9 cellular contexts compared by ENCODE assay signal in genomic region chr13:45339867-45340266, GRCh38. TPM values are rescaled to one million over a fixed set of nuclear protein-coding genes. Genes with fewer than 3 reads are reported as not detected.
DNase-seq lines count a peak whose midpoint lies in the region; ATAC-seq, FAIRE-seq and TF ChIP-seq lines count a peak whose summit lies in the region.
"Had no signal": no experiment of that assay in that cellular context is flagged by ENCODE, and none has a peak within 500 bp of the region (broad histone marks: within the 10 kb centered on the region; RNA-seq: fewer than 3 reads in every experiment).

No MANE protein-coding gene starts in this region.

- peak overlapping the region; percentile 100 for H3K27ac Mint-ChIP-seq in activated CD8-positive, alpha-beta T cell treated with anti-CD3 and anti-CD28 coated beads for 36 hours

- peak; percentile 16 for FAIRE-seq in GM12891 (lab: Jason Lieb, UNC)
- FAIRE-seq: islet of Langerhans had no signal

- no peaks in the 10 kb centered on the region for H3K9me3 Mint-ChIP-seq in activated CD8-positive, alpha-beta T cell treated with anti-CD3 and anti-CD28 coated beads for 36 hours

- intact Hi-C loops in activated CD8-positive, alpha-beta T cell treated with anti-CD3 and anti-CD28 coated beads for 36 hours (cut with micrococcal nuclease), result loop anchor here (2.0 kb wide), 2 partner anchors 27 to 55 kb away; no protein-coding TSS in a partner anchor

- peaks cover 75% of the 10 kb centered on the region for H3K36me3 Mint-ChIP-seq in activated CD8-positive, alpha-beta T cell treated with anti-CD3 and anti-CD28 coated beads for 36 hours (ENCODE audit: low read depth)

- no peak for ATAC-seq in activated CD8-positive, alpha-beta T cell treated with anti-CD3 and anti-CD28 coated beads for 36 hours
- ATAC-seq in GM21447 (IDR thresholded peaks at IDR 0.05; ENCODE audit: unreplicated experiment) (no peak), HG03520 (IDR thresholded peaks at IDR 0.05; ENCODE audit: unreplicated experiment) (no peak)

- H3K4me1 Mint-ChIP-seq in activated CD8-positive, alpha-beta T cell treated with anti-CD3 and anti-CD28 coated beads for 36 hours (ENCODE audit: low read depth), result peaks cover 57% of the 10 kb centered on the region

- peak overlapping the region in 20 of 21 experiments; percentile 97 to 100 (median 100) for H3K27ac ChIP-seq in skin epidermis

- DNase-seq in GM12891 (ENCODE audit: insufficient read length, low spot score), result no peak
- DNase-seq in activated CD8-positive, alpha-beta T cell treated with anti-CD3 and anti-CD28 coated beads for 36 hours, result peak; percentile 65
- DNase-seq in fibroblast of villous mesenchyme (ENCODE audit: low read depth), result no peak
- no peak for DNase-seq in NCI-H526 treated with DMSO at 0.1 percent for 48 hours (lab: John Stamatoyannopoulos, UW)
- no peak for DNase-seq in NCI-H1105 treated with DMSO at 0.1 percent for 48 hours (lab: John Stamatoyannopoulos, UW)

- H3K4me3 ChIP-seq in fibroblast of villous mesenchyme (ENCODE audit: low read depth, low read length) (peak overlapping the region; percentile 74), skin epidermis (peak overlapping the region; percentile 69 to 96 (median 89))

- TF ChIP-seq POLR2A in GM12891 (IDR thresholded peaks at IDR 0.05; ENCODE audit: low read depth, low read length), result no peak

- TF ChIP-seq CTCF in activated CD8-positive, alpha-beta T cell treated with anti-CD3 and anti-CD28 coated beads for 36 hours (IDR thresholded peaks at IDR 0.05), result no peak
- no peak for TF ChIP-seq CTCF in fibroblast of villous mesenchyme (IDR thresholded peaks at IDR 0.05; ENCODE audit: insufficient read depth, low read depth, low read length)

- no peaks in the 10 kb centered on the region for H3K27me3 Mint-ChIP-seq in activated CD8-positive, alpha-beta T cell treated with anti-CD3 and anti-CD28 coated beads for 36 hours

- H3K4me3 Mint-ChIP-seq in activated CD8-positive, alpha-beta T cell treated with anti-CD3 and anti-CD28 coated beads for 36 hours, result peak overlapping the region; percentile 97

- POLR2A ChIA-PET in activated CD8-positive, alpha-beta T cell treated with anti-CD3 and anti-CD28 coated beads for 36 hours (lab: Charles Lee), result interaction anchor here (0.6 to 4.4 kb wide), 12 partner anchors 9 to 298 kb away, joined by 3 to 29 read pairs (median 6); partner anchors contain the start of genes COG3 and GTF2F2

- CTCF ChIA-PET in activated CD8-positive, alpha-beta T cell treated with anti-CD3 and anti-CD28 coated beads for 36 hours (lab: Charles Lee), result interaction anchor here (0.7 to 2.2 kb wide), 9 partner anchors 14 to 146 kb away, joined by 3 to 9 read pairs (median 5); no protein-coding TSS in a partner anchor

TF ChIP-seq in GM12891, 5 proteins besides CTCF, POLR2A, EP300 and RAD21:
- TF ChIP-seq TAF1 (IDR thresholded peaks at IDR 0.05; ENCODE audit: low read depth, low read length) (no peak), POLR2AphosphoS5 (IDR thresholded peaks at IDR 0.05; ENCODE audit: low read depth, low read length) (no peak), PAX5 (IDR thresholded peaks at IDR 0.05; ENCODE audit: insufficient read depth, low read length, severe bottlenecking) (no peak), POU2F2 (IDR thresholded peaks at IDR 0.05; ENCODE audit: low read depth, low read length) (no peak), SPI1 (IDR thresholded peaks at IDR 0.05; ENCODE audit: low read depth, low read length) (no peak)

RNA-seq across cellular contexts. Expression of gene TPT1, which starts 1.1 kb away (rescaled TPM):
- polyA plus RNA-seq in GM12891 (2012; ENCODE audit: low read depth, missing spikeins), result 5,358 TPM
- 1,000 to 10,000 TPM; 3,533 to 3,563 TPM for total RNA-seq in activated CD8-positive, alpha-beta T cell treated with anti-CD3 and anti-CD28 coated beads for 36 hours
- 1,653 and 2,345 TPM in 2 replicates for total RNA-seq in fibroblast of villous mesenchyme
